Comparison of ENCODE assay signal across 28 cellular contexts in the genomic region with DNA sequence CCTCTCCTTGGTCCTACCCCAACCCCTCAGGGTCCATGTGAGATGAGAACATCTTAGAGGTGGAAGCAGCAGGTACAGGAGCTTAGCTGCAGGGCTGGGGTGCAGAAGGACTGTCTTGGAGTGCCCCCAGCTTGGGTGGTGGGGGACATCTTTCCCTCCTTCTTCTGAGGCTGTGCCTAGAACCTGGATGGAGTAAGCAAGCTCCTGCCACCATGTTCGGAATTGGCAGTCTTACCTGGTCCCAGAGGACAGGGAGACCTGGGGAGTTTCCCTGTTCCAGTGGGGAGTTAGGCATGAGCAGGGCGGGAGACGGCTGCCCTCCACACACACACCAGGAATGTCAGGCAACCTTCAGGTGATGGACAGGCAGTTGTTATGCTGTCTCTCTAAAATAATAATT.
"Had no signal": no experiment of that assay in that cellular context is flagged by ENCODE, and none has a peak within 500 bp of the region (broad histone marks: within the 10 kb centered on the region; RNA-seq: fewer than 3 reads in every experiment).

No MANE protein-coding gene starts in this region.

- H3K27me3 ChIP-seq: brain microvascular endothelial cell, MG63 had no signal

- DNase-seq: activated CD4-positive, alpha-beta T cell treated with anti-CD3 and anti-CD28 coated beads, Interleukin-2, amount 10 ng/mL, durations not matched to agents 24 days and 14 days; activated CD4-positive, alpha-beta T cell treated with anti-CD3 and anti-CD28 coated beads, Interleukin-2, amount 50 U/mL, for 4 hours; activated CD8-positive, alpha-beta T cell treated with anti-CD3 and anti-CD28 coated beads for 36 hours; activated gamma-delta T cell treated with Interleukin-2 at 50 U/mL for 16 hours; activated naive CD4-positive, alpha-beta T cell treated with anti-CD3 and anti-CD28 coated beads for 36 hours; activated T-cell treated with anti-CD3 and anti-CD28 coated beads for 4 hours; activated T-cell treated with anti-CD3 and anti-CD28 coated beads, Interleukin-2, amount 50 U/mL, for 4 hours; amniotic stem cell; aorta; brain microvascular endothelial cell; Kasumi-1; KG1; MG63; NCI-H1048; NCI-H1105 treated with DMSO at 0.1 percent for 48 hours; NCI-H1436 treated with DMSO at 0.1 percent for 48 hours; NCI-H1694 treated with DMSO at 0.1 percent for 48 hours; NCI-H2029; NCI-H510A; NCI-H526; NCI-H748 treated with DMSO at 0.1 percent for 48 hours; Right ventricle myocardium superior; SW 1271; T-helper 1 cell; T1000 had no signal

- ATAC-seq: activated CD8-positive, alpha-beta T cell treated with anti-CD3 and anti-CD28 coated beads for 36 hours; activated naive CD4-positive, alpha-beta T cell treated with anti-CD3 and anti-CD28 coated beads, Interleukin-2, amount 50 U/mL, for 72 hours; activated T-cell treated with anti-CD3 and anti-CD28 coated beads, Interleukin-2, amount 50 U/mL, for 4 hours had no signal

- H3K36me3 ChIP-seq: brain microvascular endothelial cell, MG63 had no signal

- H3K9me3 Mint-ChIP-seq: activated T-helper 1 cell treated with anti-CD3 and anti-CD28 coated beads, Interleukin-12 subunit alpha, Interleukin-12 subunit beta, Interleukin-2, Interleukin-4 antibody, amounts not matched to agents 30 ng/mL and 10 ng/mL and 1 ng/mL, durations not matched to agents 14 hours and 24 hours and 36 hours had no signal

- H3K36me3 Mint-ChIP-seq: activated naive CD4-positive, alpha-beta T cell treated with anti-CD3 and anti-CD28 coated beads, Interleukin-2, amount 50 U/mL, for 72 hours had no signal

- H3K4me3 ChIP-seq: MG63 had no signal

- H3K9me3 ChIP-seq: MG63 had no signal

- H3K27ac ChIP-seq: brain microvascular endothelial cell had no signal

- FAIRE-seq: TTC549 had no signal

- H3K27ac Mint-ChIP-seq: activated CD4-positive, alpha-beta T cell treated with anti-CD3 and anti-CD28 coated beads, Interleukin-2, amount 10 ng/mL, durations not matched to agents 24 days and 14 days; activated CD8-positive, alpha-beta T cell treated with anti-CD3 and anti-CD28 coated beads for 36 hours; activated naive CD4-positive, alpha-beta T cell treated with anti-CD3 and anti-CD28 coated beads for 36 hours; activated naive CD4-positive, alpha-beta T cell treated with anti-CD3 and anti-CD28 coated beads, Interleukin-2, amount 50 U/mL, for 72 hours; activated T-helper 1 cell treated with anti-CD3 and anti-CD28 coated beads, Interleukin-12 subunit alpha, Interleukin-12 subunit beta, Interleukin-2, Interleukin-4 antibody, amounts not matched to agents 30 ng/mL and 10 ng/mL and 1 ng/mL, durations not matched to agents 14 hours and 24 hours and 36 hours had no signal

- H3K4me3 Mint-ChIP-seq: activated CD4-positive, alpha-beta T cell treated with anti-CD3 and anti-CD28 coated beads, Interleukin-2, amount 10 ng/mL, durations not matched to agents 24 days and 14 days; activated CD8-positive, alpha-beta T cell treated with anti-CD3 and anti-CD28 coated beads for 36 hours; activated naive CD4-positive, alpha-beta T cell treated with anti-CD3 and anti-CD28 coated beads for 36 hours; activated T-cell treated with anti-CD3 and anti-CD28 coated beads, Interleukin-2, amount 50 U/mL, for 4 hours; activated T-helper 1 cell treated with anti-CD3 and anti-CD28 coated beads, Interleukin-12 subunit alpha, Interleukin-12 subunit beta, Interleukin-2, Interleukin-4 antibody, amounts not matched to agents 30 ng/mL and 10 ng/mL and 1 ng/mL, durations not matched to agents 14 hours and 24 hours and 36 hours had no signal
